ENCODE assay signal across 18 cellular contexts in genomic region chr12:72448805-72449204, GRCh38.
"Had no signal": no experiment of that assay in that cellular context is flagged by ENCODE, and none has a peak within 500 bp of the region (broad histone marks: within the 10 kb centered on the region; RNA-seq: fewer than 3 reads in every experiment).

No MANE protein-coding gene starts in this region.

- ATAC-seq: activated CD8-positive, alpha-beta T cell treated with anti-CD3 and anti-CD28 coated beads, Interleukin-2, amount 10 ng/mL, durations not matched to agents 7 days and 5 days; K562 had no signal

- H3K36me3 ChIP-seq: ascending aorta, cardiac muscle cell, colonic mucosa had no signal

- DNase-seq: activated CD4-positive, alpha-beta T cell treated with anti-CD3 and anti-CD28 coated beads, Interleukin-2, amount 10 ng/mL, durations not matched to agents 7 days and 5 days; activated CD4-positive, alpha-beta T cell treated with anti-CD3 and anti-CD28 coated beads, Interleukin-2, amount 50 U/mL, for 48 hours; activated CD8-positive, alpha-beta T cell treated with anti-CD3 and anti-CD28 coated beads, Interleukin-2, amount 10 ng/mL, durations not matched to agents 7 days and 5 days; activated gamma-delta T cell; activated naive CD4-positive, alpha-beta T cell treated with Interleukin-2 at 50 U/mL for 16 hours; activated naive CD8-positive, alpha-beta T cell treated with anti-CD3 and anti-CD28 coated beads, Interleukin-2, amount 10 ng/mL, durations not matched to agents 7 days and 5 days; activated T-cell treated with anti-CD3 and anti-CD28 coated beads, Interleukin-2, amount 50 U/mL, for 24 hours; amygdala; colonic mucosa; MV-4-11; NCI-H1092; NCI-H187 treated with DMSO at 0.1 percent for 48 hours; NCI-H524 treated with DMSO at 0.1 percent for 48 hours; Right ventricle myocardium superior; T1000 had no signal

- H3K9me3 ChIP-seq: ascending aorta, colonic mucosa had no signal

- H3K4me3 ChIP-seq: ascending aorta, cardiac muscle cell, colonic mucosa, K562 had no signal

- H3K27ac ChIP-seq: ascending aorta, cardiac muscle cell, colonic mucosa had no signal
